In genomic region chr18:11500153-11501122, GRCh38 we compare ENCODE assay signal across 7 cellular contexts.
DNase-seq lines count a peak whose midpoint lies in the region; ATAC-seq, FAIRE-seq and TF ChIP-seq lines count a peak whose summit lies in the region.

No MANE protein-coding gene starts in this region.

- DNase-seq in HTR-8/SVneo (ENCODE audit: insufficient read length, low spot score), result peak; percentile 83
- DNase-seq in choroid plexus epithelial cell (ENCODE audit: low read depth), result peak; percentile 98
- DNase-seq in stimulated activated naive B cell treated with anti-CD40 and anti-IgM and Interleukin-4, amounts not matched to agents 10 μg/mL and 1 μg/mL and 100 μg/mL, for 72 hours, result no peak
- DNase-seq in effector memory CD8-positive, alpha-beta T cell, result no peak
- no peak for DNase-seq in GF-D8 (lab: John Stamatoyannopoulos, UW)
- no peak for DNase-seq in stimulated activated CD4-positive, alpha-beta T cell treated with anti-CD3 and anti-CD28 coated beads, Interleukin-1b, Interleukin-23, amount 100 ng/mL, for 48 hours

- H3K4me1 Mint-ChIP-seq in stimulated activated naive B cell treated with anti-CD40 and anti-IgM and Interleukin-4, amounts not matched to agents 10 μg/mL and 1 μg/mL and 100 μg/mL, for 72 hours, result no peaks in the 10 kb centered on the region
- no peaks in the 10 kb centered on the region for H3K4me1 Mint-ChIP-seq in effector memory CD8-positive, alpha-beta T cell (ENCODE audit: low read depth in 2 of 2)

- no peaks in the 10 kb centered on the region for H3K9me3 Mint-ChIP-seq in stimulated activated naive B cell treated with anti-CD40 and anti-IgM and Interleukin-4, amounts not matched to agents 10 μg/mL and 1 μg/mL and 100 μg/mL, for 72 hours
- H3K9me3 Mint-ChIP-seq in effector memory CD8-positive, alpha-beta T cell, result peaks cover 0 to 5% of the 10 kb centered on the region in 2 donors

- no peak overlapping the region for H3K4me3 ChIP-seq in choroid plexus epithelial cell (ENCODE audit: low read depth, low read length)

- no peak overlapping the region for H3K27ac Mint-ChIP-seq in stimulated activated naive B cell treated with anti-CD40 and anti-IgM and Interleukin-4, amounts not matched to agents 10 μg/mL and 1 μg/mL and 100 μg/mL, for 72 hours
- H3K27ac Mint-ChIP-seq in effector memory CD8-positive, alpha-beta T cell, result no peak overlapping the region

- peak; percentile 97 for ATAC-seq in GM19463 (IDR thresholded peaks at IDR 0.05; ENCODE audit: unreplicated experiment)
- peak; percentile 60 to 74 for ATAC-seq in stimulated activated naive B cell treated with anti-CD40 and anti-IgM and Interleukin-4, amounts not matched to agents 10 μg/mL and 1 μg/mL and 100 μg/mL, for 72 hours (replicated peaks)
- no peak for ATAC-seq in effector memory CD8-positive, alpha-beta T cell (replicated peaks)

- peak; percentile 33 for FAIRE-seq in HTR-8/SVneo (lab: Jason Lieb, UNC)

- H3K36me3 Mint-ChIP-seq in stimulated activated naive B cell treated with anti-CD40 and anti-IgM and Interleukin-4, amounts not matched to agents 10 μg/mL and 1 μg/mL and 100 μg/mL, for 72 hours, result no peaks in the 10 kb centered on the region
- H3K36me3 Mint-ChIP-seq in effector memory CD8-positive, alpha-beta T cell (ENCODE audit: insufficient read depth), result no peaks in the 10 kb centered on the region

- no peak for TF ChIP-seq CTCF in choroid plexus epithelial cell (conservative IDR thresholded peaks at IDR 0.05; ENCODE audit: low read depth, low read length)

- H3K27me3 Mint-ChIP-seq in stimulated activated naive B cell treated with anti-CD40 and anti-IgM and Interleukin-4, amounts not matched to agents 10 μg/mL and 1 μg/mL and 100 μg/mL, for 72 hours, result no peaks in the 10 kb centered on the region
- peaks cover 0 to 16% of the 10 kb centered on the region in 2 donors for H3K27me3 Mint-ChIP-seq in effector memory CD8-positive, alpha-beta T cell

- no peak overlapping the region for H3K4me3 Mint-ChIP-seq in stimulated activated naive B cell treated with anti-CD40 and anti-IgM and Interleukin-4, amounts not matched to agents 10 μg/mL and 1 μg/mL and 100 μg/mL, for 72 hours
- H3K4me3 Mint-ChIP-seq in effector memory CD8-positive, alpha-beta T cell, result no peak overlapping the region

Comparison
In these comparisons a context has a peak if more than half of its experiments do, and no peak if none do; other contexts are left out.
1. DNase-seq: peak in HTR-8/SVneo (single experiment) and choroid plexus epithelial cell (single experiment); none in stimulated activated naive B cell treated with anti-CD40 and anti-IgM and Interleukin-4, amounts not matched to agents 10 μg/mL and 1 μg/mL and 100 μg/mL, for 72 hours (single experiment), effector memory CD8-positive, alpha-beta T cell (0 of 3), GF-D8 (single experiment) and stimulated activated CD4-positive, alpha-beta T cell treated with anti-CD3 and anti-CD28 coated beads, Interleukin-1b, Interleukin-23, amount 100 ng/mL, for 48 hours (single experiment).